In the genomic region with DNA sequence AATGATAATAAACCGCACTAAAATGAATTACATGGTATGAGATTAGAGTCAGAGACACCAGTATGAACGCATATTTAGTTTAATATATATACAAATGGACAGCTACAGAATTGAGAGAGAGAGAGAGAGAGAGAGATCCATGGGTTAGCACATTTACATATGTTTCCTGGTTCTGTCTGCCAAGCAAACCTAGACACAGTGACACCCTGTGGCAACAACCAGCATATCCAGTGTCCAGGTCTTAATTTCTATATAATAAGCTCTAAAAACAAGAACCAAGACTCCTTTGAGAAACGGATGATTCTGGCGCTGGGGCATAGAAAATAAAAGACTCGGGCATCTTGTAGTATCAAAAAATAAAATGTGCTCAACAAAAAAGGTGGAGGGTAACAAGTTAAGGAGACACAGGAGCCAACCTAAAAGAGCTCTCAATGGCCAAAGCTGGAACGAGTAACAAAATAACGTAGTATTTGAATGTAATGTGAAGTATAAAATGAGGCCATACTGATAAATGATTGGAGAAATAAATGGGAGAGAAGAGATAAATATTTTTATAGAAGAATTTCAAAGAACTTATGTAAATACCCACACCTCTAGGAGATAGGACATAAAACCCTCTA, we compare ENCODE assay signal across 8 cellular contexts.
A peak's percentile ranks its signal among the peaks of the same experiment; 100 is the strongest.
DNase-seq lines count a peak whose midpoint lies in the region; ATAC-seq, FAIRE-seq and TF ChIP-seq lines count a peak whose summit lies in the region.

No MANE protein-coding gene starts in this region.

- peak overlapping the region in 1 of 6 donors; percentile 58 for H3K27ac Mint-ChIP-seq in naive B cell

- peaks cover 0 to 2% (median 0%) of the 10 kb centered on the region in 7 donors for H3K9me3 Mint-ChIP-seq in naive B cell

- BruUV-seq in A673 (replicated peaks; lab: Mats Ljungman, UMichigan), result no TSS peak

- H2BK15ac ChIP-seq in H1 (ENCODE audit: low read length), result no peak overlapping the region

- peak; percentile 68 to 71 for TF ChIP-seq RAD21 in H1 (IDR thresholded peaks at IDR 0.05 in 1 of 2, conservative IDR thresholded peaks at IDR 0.05 in 1 of 2; ENCODE audit: low read depth in 2 of 2, low read length in 2 of 2)

- intact Hi-C loops in A673 (cut with micrococcal nuclease; ENCODE audit: unreplicated experiment), result loop anchor here (1.0 to 5.0 kb wide), 2 partner anchors 201 to 569 kb away; no protein-coding TSS in a partner anchor

- peaks cover 11 to 17% (median 13%) of the 10 kb centered on the region in 3 donors for H3K4me1 Mint-ChIP-seq in naive B cell

- no peak overlapping the region for H4K5ac ChIP-seq in H1 (ENCODE audit: insufficient read length, low read depth, low read length)

- H2BK5ac ChIP-seq in H1 (ENCODE audit: low read depth, low read length), result no peak overlapping the region

- 86% methylated on average over 7 of the region's 7 CpGs; no CpG with 5 or more reads in 1 of the 2 experiments for WGBS in H1 (ENCODE audit: extremely low coverage in 1 of 2, insufficient coverage in 1 of 2, insufficient read length in 1 of 2, insufficient replicate concordance in 2 of 2, low coverage in 1 of 2, low lambda C conversion rate in 2 of 2, missing lambda C conversion rate in 1 of 2), 2 experiments

- no peak overlapping the region for H3K9ac ChIP-seq in H1 (replicated peaks in 1 of 4; ENCODE audit: extremely low read depth in 1 of 4, low read depth in 3 of 4, low read length in 3 of 4)

- H3K36me3 ChIP-seq in A673 (ENCODE audit: insufficient read depth, low read length, poor library complexity, severe bottlenecking) (no peaks in the 10 kb centered on the region), H1 (ENCODE audit: control insufficient read depth in 2 of 4, insufficient read depth in 4 of 4, low read length in 3 of 4) (no peaks in the 10 kb centered on the region)

- H3K4me1 ChIP-seq in A673 (ENCODE audit: insufficient read depth, low read length, poor library complexity, severe bottlenecking) (peaks cover 4% of the 10 kb centered on the region), H1 (replicated peaks in 1 of 4; ENCODE audit: control insufficient read depth in 3 of 4, insufficient read depth in 4 of 4, low read length in 3 of 4) (no peaks in the 10 kb centered on the region)

- H2AK5ac ChIP-seq in H1 (ENCODE audit: low read depth, low read length), result no peak overlapping the region

- CTCF ChIA-PET in A673 (lab: Charles Lee) (interaction anchor here (0.5 to 1.6 kb wide), 6 partner anchors 110 to 1598 kb away, joined by 3 to 29 read pairs (median 4); no protein-coding TSS in a partner anchor), H1 (lab: Charles Lee; ENCODE audit: partially characterized antibody) (interaction anchor here (0.5 to 5.7 kb wide), 58 partner anchors 8 to 1844 kb away, joined by 3 to 44 read pairs (median 4); no protein-coding TSS in a partner anchor)

- H2BK120ac ChIP-seq in H1 (replicated peaks; ENCODE audit: low read depth, low read length), result no peak overlapping the region

- H3K27ac ChIP-seq in A673 (ENCODE audit: low read depth, low read length, poor library complexity, severe bottlenecking) (no peak overlapping the region), VCaP (no peak overlapping the region), H1 (ENCODE audit: low read depth, low read length) (no peak overlapping the region)

- no peak overlapping the region for H4K91ac ChIP-seq in H1 (replicated peaks; ENCODE audit: insufficient read length, low read length)

- H4K8ac ChIP-seq in H1 (ENCODE audit: extremely low read depth, insufficient read depth, low read length), result no peak overlapping the region

- H3K9me3 ChIP-seq in A673 (ENCODE audit: low read depth, low read length, poor library complexity, severe bottlenecking) (no peaks in the 10 kb centered on the region), H1 (ENCODE audit: insufficient read depth in 2 of 2, low read depth in 1 of 2, low read length in 1 of 2) (no peaks in the 10 kb centered on the region)

- no peaks in the 10 kb centered on the region for H3K27me3 ChIP-seq in A673 (replicated peaks; ENCODE audit: insufficient read depth, low read depth, low read length, poor library complexity)
- H3K27me3 ChIP-seq in H1 (replicated peaks in 1 of 4; ENCODE audit: control insufficient read depth in 3 of 4, extremely low read depth in 1 of 4, insufficient read depth in 3 of 4, low read length in 3 of 4), result no peaks in the 10 kb centered on the region

- H3K4me3 Mint-ChIP-seq in naive B cell, result no peak overlapping the region

- no peaks in the 10 kb centered on the region for H3K27me3 Mint-ChIP-seq in naive B cell

- no peak overlapping the region for H3K56ac ChIP-seq in H1 (replicated peaks; ENCODE audit: insufficient read length, low read depth, low read length)

- no peak overlapping the region for H3K4me2 ChIP-seq in H1 (ENCODE audit: insufficient read depth in 1 of 2, low read depth in 2 of 2, low read length in 2 of 2)

- POLR2A ChIA-PET in A673 (lab: Charles Lee; ENCODE audit: low non-redundant PET), result interaction anchor here (0.7 kb wide), 1 partner anchor 1230 kb away, joined by 3 read pairs; no protein-coding TSS in a partner anchor
- POLR2A ChIA-PET in H1 (lab: Charles Lee; ENCODE audit: partially characterized antibody), result no interaction called here

- no peaks in the 10 kb centered on the region for H3K79me1 ChIP-seq in H1 (ENCODE audit: low read depth, low read length)

- H3K23ac ChIP-seq in H1 (ENCODE audit: insufficient read length), result no peak overlapping the region

- TF ChIP-seq POLR2A in H1 (IDR thresholded peaks at IDR 0.05; ENCODE audit: control extremely low read depth in 1 of 2, low read depth in 2 of 2, low read length in 2 of 2), result no peak

- ATAC-seq in HG02798 (IDR thresholded peaks at IDR 0.05; ENCODE audit: poor library complexity, unreplicated experiment), result peak; percentile 95
- ATAC-seq in naive B cell (ENCODE audit: low read depth in 2 of 2), result peak; percentile 87 to 96

- H3K4ac ChIP-seq in H1 (replicated peaks; ENCODE audit: insufficient read length, low read depth, low read length), result no peak overlapping the region

- H2BK12ac ChIP-seq in H1 (ENCODE audit: low read depth, low read length), result no peak overlapping the region

- H3K79me2 ChIP-seq in H1 (ENCODE audit: control insufficient read depth in 1 of 2, insufficient read depth in 2 of 2, low read length in 2 of 2), result no peaks in the 10 kb centered on the region

- TF ChIP-seq CTCF in A673 (conservative IDR thresholded peaks at IDR 0.05; ENCODE audit: low read depth, low read length) (peak; percentile 82), GM12875 (IDR thresholded peaks at IDR 0.05; ENCODE audit: borderline replicate concordance, insufficient read depth, low read depth, low read length) (peak; percentile 56; the same call in 1 of the 2 replicates), VCaP (conservative IDR thresholded peaks at IDR 0.05) (peak; percentile 87), H1 (IDR thresholded peaks at IDR 0.05; ENCODE audit: control extremely low read depth in 1 of 3, insufficient read depth in 1 of 3, low read depth in 1 of 3, low read length in 3 of 3) (peak in 2 of 3 experiments; percentile 64 to 67; a peak in 3 of 4 replicates)

- DNase-seq in A673 (ENCODE audit: low spot score), result peak; percentile 76
- peak; percentile 66 for DNase-seq in NCI-H146 (lab: John Stamatoyannopoulos, UW)
- DNase-seq in H1 (ENCODE audit: low read depth in 1 of 2, low spot score in 2 of 2), result no peak
- peak; percentile 45 for DNase-seq in naive B cell
- DNase-seq in mesenteric fat pad (ENCODE audit: low spot score), result no peak

- no peaks in the 10 kb centered on the region for H4K20me1 ChIP-seq in H1 (replicated peaks in 1 of 2; ENCODE audit: control insufficient read depth in 1 of 2, insufficient read depth in 2 of 2, low read length in 2 of 2)

- H3K14ac ChIP-seq in H1 (ENCODE audit: insufficient read length), result no peak overlapping the region

- H3K36me3 Mint-ChIP-seq in naive B cell, result no peaks in the 10 kb centered on the region

- no peak overlapping the region for H3K18ac ChIP-seq in H1 (ENCODE audit: extremely low read depth, low read length)

- H2BK20ac ChIP-seq in H1 (ENCODE audit: low read length), result no peak overlapping the region

- peak; percentile 81 for FAIRE-seq in H1 (lab: Jason Lieb, UNC)

- H3K4me3 ChIP-seq in A673 (ENCODE audit: low read depth, low read length, poor library complexity, severe bottlenecking) (no peak overlapping the region), GM12875 (ENCODE audit: low read depth, low read length) (no peak overlapping the region), H1 (ENCODE audit: extremely low read depth in 1 of 4, insufficient read depth in 2 of 4, low read depth in 3 of 4, low read length in 4 of 4) (no peak overlapping the region)

- H3K23me2 ChIP-seq in H1 (ENCODE audit: low read depth, low read length), result no peaks in the 10 kb centered on the region

- no peak overlapping the region for H2AFZ ChIP-seq in H1 (ENCODE audit: low read length)

- no peak for TF ChIP-seq EP300 in H1 (IDR thresholded peaks at IDR 0.05; ENCODE audit: borderline replicate concordance in 1 of 2, low read depth in 2 of 2, low read length in 2 of 2)

TF ChIP-seq in H1, 55 proteins besides CTCF, POLR2A, EP300 and RAD21 (continues in another document):
- TF ChIP-seq CBX8 (IDR thresholded peaks at IDR 0.05; ENCODE audit: borderline replicate concordance, low read depth, low read length) (no peak), SP2 (IDR thresholded peaks at IDR 0.05; ENCODE audit: low read length) (no peak), BRCA1 (IDR thresholded peaks at IDR 0.05; ENCODE audit: low read depth, low read length) (no peak), JUND (IDR thresholded peaks at IDR 0.05; ENCODE audit: low read length) (0 out of 2 replicates have a peak, but pooled peaks have one; percentile 37), HDAC2 (IDR thresholded peaks at IDR 0.05; ENCODE audit: borderline replicate concordance in 1 of 2, low read depth in 2 of 2, low read length in 2 of 2) (no peak)

Comparison
In these comparisons a context has a peak if more than half of its experiments do, and no peak if none do; other contexts are left out.
1. DNase-seq: peak in A673 (single experiment), NCI-H146 (single experiment) and naive B cell (single experiment); none in H1 (0 of 2) and mesenteric fat pad (single experiment).
2. Peak in every context shown above with its lines, with median percentiles within 50 percentile points of each other: CTCF ChIP-seq.